In genomic region chr10:22097696-22098095, GRCh38 we compare ENCODE assay signal across 3 cellular contexts.
"Had no signal": no experiment of that assay in that cellular context is flagged by ENCODE, and none has a peak within 500 bp of the region (broad histone marks: within the 10 kb centered on the region; RNA-seq: fewer than 3 reads in every experiment).

No MANE protein-coding gene starts in this region.

- H3K4me3 ChIP-seq: GM12878 had no signal

- ATAC-seq: GM12878 had no signal

- DNase-seq: GDM1, GF-D8 had no signal
